9 cellular contexts compared by ENCODE assay signal in genomic region chr12:67452119-67452805, GRCh38.
DNase-seq lines count a peak whose midpoint lies in the region; ATAC-seq and TF ChIP-seq lines count a peak whose summit lies in the region.
"Had no signal": no experiment of that assay in that cellular context is flagged by ENCODE, and none has a peak within 500 bp of the region (broad histone marks: within the 10 kb centered on the region; RNA-seq: fewer than 3 reads in every experiment).

No MANE protein-coding gene starts in this region.

- peaks cover 40% of the 10 kb centered on the region for H3K4me1 Mint-ChIP-seq in activated CD4-positive, alpha-beta T cell treated with anti-CD3 and anti-CD28 coated beads, Interleukin-2, amount 10 ng/mL, durations not matched to agents 24 days and 14 days
- peaks cover 28 to 54% (median 42%) of the 10 kb centered on the region in 7 donors for H3K4me1 Mint-ChIP-seq in naive thymus-derived CD4-positive, alpha-beta T cell
- H3K4me1 Mint-ChIP-seq in endothelial cell (ENCODE audit: unreplicated experiment) (peaks cover 9% of the 10 kb centered on the region), HFFc6 (ENCODE audit: low read depth) (peaks cover 22% of the 10 kb centered on the region)

- peak overlapping the region; percentile 78 for H3K27ac ChIP-seq in KMS-11
- no peak overlapping the region for H3K27ac ChIP-seq in naive thymus-derived CD4-positive, alpha-beta T cell (ENCODE audit: low read depth, low read length)

- no peak overlapping the region for H3K4me3 ChIP-seq in KMS-11 (IDR thresholded peaks at IDR 0.05; ENCODE audit: insufficient read depth, low read depth, low read length)
- H3K4me3 ChIP-seq in naive thymus-derived CD4-positive, alpha-beta T cell (ENCODE audit: low read length), result no peak overlapping the region

- H3K4me2 ChIP-seq in KMS-11, result peak overlapping the region; percentile 83

- CTCF ChIA-PET in naive thymus-derived CD4-positive, alpha-beta T cell (lab: Charles Lee), result interaction anchor here (1.2 kb wide), 1 partner anchor 199 kb away, joined by 3 read pairs; no protein-coding TSS in a partner anchor

- peak overlapping the region; percentile 16 for H3K4me3 Mint-ChIP-seq in activated CD4-positive, alpha-beta T cell treated with anti-CD3 and anti-CD28 coated beads, Interleukin-2, amount 10 ng/mL, durations not matched to agents 24 days and 14 days
- peak overlapping the region in 4 of 10 donors; percentile 3 to 59 (median 6) for H3K4me3 Mint-ChIP-seq in naive thymus-derived CD4-positive, alpha-beta T cell
- H3K4me3 Mint-ChIP-seq in endothelial cell (ENCODE audit: unreplicated experiment) (no peak overlapping the region), HFFc6 (no peak overlapping the region)

- no peaks in the 10 kb centered on the region for H4K20me1 ChIP-seq in KMS-11 (ENCODE audit: insufficient read depth)

- TF ChIP-seq CTCF in KMS-11 (conservative IDR thresholded peaks at IDR 0.05; ENCODE audit: low read depth, low read length), result no peak
- no peak for TF ChIP-seq CTCF in endothelial cell (IDR thresholded peaks at IDR 0.05; ENCODE audit: unreplicated experiment)
- TF ChIP-seq CTCF in HFFc6 (IDR thresholded peaks at IDR 0.05), result no peak

- peak overlapping the region; percentile 85 for H3K27ac Mint-ChIP-seq in activated CD4-positive, alpha-beta T cell treated with anti-CD3 and anti-CD28 coated beads, Interleukin-2, amount 10 ng/mL, durations not matched to agents 24 days and 14 days
- H3K27ac Mint-ChIP-seq in naive thymus-derived CD4-positive, alpha-beta T cell, result peak overlapping the region in 2 of 9 donors; percentile 7 to 31
- H3K27ac Mint-ChIP-seq in endothelial cell (ENCODE audit: unreplicated experiment) (no peak overlapping the region), HFFc6 (no peak overlapping the region)

- 0 out of 2 replicates have a peak overlapping the region, but pooled peaks have one; percentile 15 for H2AFZ ChIP-seq in KMS-11 (ENCODE audit: low read depth)

- peaks cover 36% of the 10 kb centered on the region for H3K9me3 Mint-ChIP-seq in activated CD4-positive, alpha-beta T cell treated with anti-CD3 and anti-CD28 coated beads, Interleukin-2, amount 10 ng/mL, durations not matched to agents 24 days and 14 days
- peaks cover 0 to 12% (median 0%) of the 10 kb centered on the region in 11 donors for H3K9me3 Mint-ChIP-seq in naive thymus-derived CD4-positive, alpha-beta T cell
- H3K9me3 Mint-ChIP-seq in endothelial cell (ENCODE audit: unreplicated experiment), result no peaks in the 10 kb centered on the region
- no peaks in the 10 kb centered on the region for H3K9me3 Mint-ChIP-seq in HFFc6

- ATAC-seq in GM21786 (IDR thresholded peaks at IDR 0.05; ENCODE audit: unreplicated experiment), result peak; percentile 69
- peak; percentile 33 for ATAC-seq in naive thymus-derived CD4-positive, alpha-beta T cell

- H3K9ac ChIP-seq in KMS-11, result peak overlapping the region; percentile 2; the same call in 1 of the 2 replicates

- H3K4me1 ChIP-seq in KMS-11 (ENCODE audit: low read depth, poor library complexity, severe bottlenecking), result peaks cover 81% of the 10 kb centered on the region
- peaks cover 12 to 28% of the 10 kb centered on the region in 2 donors for H3K4me1 ChIP-seq in naive thymus-derived CD4-positive, alpha-beta T cell (ENCODE audit: control insufficient read depth in 2 of 2, insufficient read depth in 2 of 2, low read length in 2 of 2)

- no peaks in the 10 kb centered on the region for H3K36me3 ChIP-seq in KMS-11 (ENCODE audit: insufficient read depth)
- no peaks in the 10 kb centered on the region for H3K36me3 ChIP-seq in naive thymus-derived CD4-positive, alpha-beta T cell (ENCODE audit: control insufficient read depth in 2 of 3, insufficient read depth in 3 of 3, low read length in 3 of 3)

- H3K36me3 Mint-ChIP-seq in activated CD4-positive, alpha-beta T cell treated with anti-CD3 and anti-CD28 coated beads, Interleukin-2, amount 10 ng/mL, durations not matched to agents 24 days and 14 days (ENCODE audit: low read depth), result peaks cover 7% of the 10 kb centered on the region
- peaks cover 0 to 20% (median 0%) of the 10 kb centered on the region in 5 donors for H3K36me3 Mint-ChIP-seq in naive thymus-derived CD4-positive, alpha-beta T cell
- H3K36me3 Mint-ChIP-seq in endothelial cell (ENCODE audit: low read depth, unreplicated experiment) (no peaks in the 10 kb centered on the region), HFFc6 (ENCODE audit: low read depth) (no peaks in the 10 kb centered on the region)

- intact Hi-C loops in activated CD4-positive, alpha-beta T cell treated with anti-CD3 and anti-CD28 coated beads, Interleukin-2, amount 10 ng/mL, durations not matched to agents 24 days and 14 days (cut with micrococcal nuclease), result loop anchor here (2.0 to 5.0 kb wide), 3 partner anchors 180 to 247 kb away; partner anchors contain the start of gene DYRK2
- intact Hi-C loops in naive thymus-derived CD4-positive, alpha-beta T cell (cut with micrococcal nuclease), result loop anchor here in 1 of 2 donors (5.0 kb wide), 1 partner anchor 65 kb away; no protein-coding TSS in a partner anchor

- peaks cover 44% of the 10 kb centered on the region for H3K27me3 Mint-ChIP-seq in activated CD4-positive, alpha-beta T cell treated with anti-CD3 and anti-CD28 coated beads, Interleukin-2, amount 10 ng/mL, durations not matched to agents 24 days and 14 days
- peaks cover 0 to 29% (median 0%) of the 10 kb centered on the region in 5 donors for H3K27me3 Mint-ChIP-seq in naive thymus-derived CD4-positive, alpha-beta T cell
- H3K27me3 Mint-ChIP-seq in endothelial cell (ENCODE audit: unreplicated experiment) (peaks cover 2% of the 10 kb centered on the region), HFFc6 (ENCODE audit: insufficient read depth) (peaks cover 2% of the 10 kb centered on the region)

- H3K9me3 ChIP-seq in naive thymus-derived CD4-positive, alpha-beta T cell (ENCODE audit: control insufficient read depth in 2 of 3, low read length in 3 of 3), result no peaks in the 10 kb centered on the region

- no peaks in the 10 kb centered on the region for H3K27me3 ChIP-seq in KMS-11 (ENCODE audit: insufficient read depth, low read depth)
- no peaks in the 10 kb centered on the region for H3K27me3 ChIP-seq in naive thymus-derived CD4-positive, alpha-beta T cell (ENCODE audit: control insufficient read depth in 2 of 2, insufficient read depth in 2 of 2, low read length in 2 of 2)

- no peaks in the 10 kb centered on the region for H3K79me2 ChIP-seq in KMS-11 (ENCODE audit: insufficient read depth, low read depth)

- POLR2A ChIA-PET in naive thymus-derived CD4-positive, alpha-beta T cell (lab: Charles Lee), result interaction anchor here (0.5 to 1.4 kb wide), 4 partner anchors 11 to 196 kb away, joined by 3 to 5 read pairs (median 4); partner anchors contain the start of gene DYRK2

- no peak for DNase-seq in activated CD4-positive, alpha-beta T cell treated with anti-CD3 and anti-CD28 coated beads, Interleukin-2, amount 10 ng/mL, durations not matched to agents 24 days and 14 days
- no peak for DNase-seq in activated CD4-positive, alpha-beta T cell treated with anti-CD3 and anti-CD28 coated beads for 1 hour
- DNase-seq in naive thymus-derived CD4-positive, alpha-beta T cell, result peak in 1 of 9 donors; percentile 32
- DNase-seq in endothelial cell (ENCODE audit: low spot score) (no peak), UCSD-AML1 (lab: John Stamatoyannopoulos, UW; ENCODE audit: unreplicated experiment) (no peak), HFFc6 (no peak)
- DNase-seq: left cardiac atrium had no signal
